Comparison of ENCODE assay signal across 9 cellular contexts in genomic region chr9:137588891-137589290, GRCh38. TPM values are rescaled to one million over a fixed set of nuclear protein-coding genes. Genes with fewer than 3 reads are reported as not detected.
DNase-seq lines count a peak whose midpoint lies in the region; ATAC-seq, FAIRE-seq and TF ChIP-seq lines count a peak whose summit lies in the region.
"Had no signal": no experiment of that assay in that cellular context is flagged by ENCODE, and none has a peak within 500 bp of the region (broad histone marks: within the 10 kb centered on the region; RNA-seq: fewer than 3 reads in every experiment).

No MANE protein-coding gene starts in this region.

- no peaks in the 10 kb centered on the region for H3K27me3 ChIP-seq in HL-60 (ENCODE audit: insufficient read depth, poor library complexity, severe bottlenecking)
- no peaks in the 10 kb centered on the region for H3K27me3 ChIP-seq in vagina
- H3K27me3 ChIP-seq: upper lobe of right lung had no signal

- ATAC-seq in memory B cell (ENCODE audit: low read depth) (no peak), GM19328 (IDR thresholded peaks at IDR 0.05; ENCODE audit: unreplicated experiment) (no peak)
- ATAC-seq: upper lobe of right lung had no signal

- peak overlapping the region; percentile 65 for H3K27ac ChIP-seq in HL-60 (replicated peaks)
- H3K27ac ChIP-seq in vagina, result no peak overlapping the region
- H3K27ac ChIP-seq: upper lobe of right lung had no signal

- H3K36me3 Mint-ChIP-seq in memory B cell, result peaks cover 9% of the 10 kb centered on the region

- no peak for FAIRE-seq in HTR-8/SVneo (lab: Jason Lieb, UNC)

- no peak overlapping the region for H3K27ac Mint-ChIP-seq in memory B cell

- peaks cover 0 to 37% of the 10 kb centered on the region in 2 donors for H3K36me3 ChIP-seq in vagina

- H3K4me1 ChIP-seq in vagina, result peaks cover 28% of the 10 kb centered on the region

- peaks cover 7% of the 10 kb centered on the region for H3K4me1 Mint-ChIP-seq in memory B cell

- no peaks in the 10 kb centered on the region for H3K9me3 Mint-ChIP-seq in memory B cell

- H3K27me3 Mint-ChIP-seq in memory B cell, result no peaks in the 10 kb centered on the region

- intact Hi-C loops in vagina (cut with DNase I), result no loop called here

- no peak for TF ChIP-seq POLR2A in vagina (IDR thresholded peaks at IDR 0.05)

- H3K4me3 Mint-ChIP-seq in memory B cell, result peak overlapping the region; percentile 44

- peak overlapping the region; percentile 71 for H3K4me3 ChIP-seq in AG10803 (ENCODE audit: low read length)
- H3K4me3 ChIP-seq in HL-60 (replicated peaks; ENCODE audit: insufficient read depth, low read length), result peak overlapping the region; percentile 82
- peak overlapping the region; percentile 55 for H3K4me3 ChIP-seq in astrocyte of the spinal cord (ENCODE audit: low read depth, low read length)
- H3K4me3 ChIP-seq in vagina, result peak overlapping the region in 1 of 2 donors; percentile 70

- no peaks in the 10 kb centered on the region for H3K9me3 ChIP-seq in vagina
- H3K9me3 ChIP-seq: upper lobe of right lung had no signal

- in situ Hi-C loops in astrocyte of the spinal cord (cut with HindIII; ENCODE audit: low sequenced_read_pairs), result no loop called here

- TF ChIP-seq CTCF in AG10803 (conservative IDR thresholded peaks at IDR 0.05; ENCODE audit: low read length) (no peak), HL-60 (IDR thresholded peaks at IDR 0.05; ENCODE audit: insufficient read depth, low read length) (no peak), astrocyte of the spinal cord (IDR thresholded peaks at IDR 0.05; ENCODE audit: low read depth, low read length) (no peak), vagina (IDR thresholded peaks at IDR 0.05) (no peak)

- DNase-seq in AG10803 (ENCODE audit: low read depth) (no peak), HL-60 (ENCODE audit: low read depth in 1 of 2, low spot score in 1 of 2) (no peak), astrocyte of the spinal cord (ENCODE audit: low read depth, low spot score) (no peak), memory B cell (ENCODE audit: low spot score in 2 of 2) (no peak), SK-N-DZ (ENCODE audit: low spot score) (no peak), vagina (ENCODE audit: extremely low spot score in 2 of 2) (no peak), HTR-8/SVneo (ENCODE audit: insufficient read length, low spot score) (no peak)
- DNase-seq: upper lobe of right lung had no signal

RNA-seq across cellular contexts. Expression of gene ZMYND19, which starts 1.4 kb away (rescaled TPM):
- 88.9 and 95.8 TPM in 2 replicates for polyA plus RNA-seq in SK-N-DZ (2014; cell fraction: cytosol; rRNA removed)
- 178 and 188 TPM in 2 replicates for polyA plus RNA-seq in SK-N-DZ (2014; cell fraction: nucleus; rRNA removed)
- total RNA-seq in vagina, result 10.3 TPM

RNA-seq across cellular contexts. Expression of gene DPH7, which starts 10.2 kb away (rescaled TPM):
- polyA plus RNA-seq in SK-N-DZ (2014; cell fraction: cytosol; rRNA removed), result 86.2 and 109 TPM in 2 replicates
- 392 and 393 TPM in 2 replicates for polyA plus RNA-seq in SK-N-DZ (2014; cell fraction: nucleus; rRNA removed)
- 32.9 TPM for total RNA-seq in vagina

RNA-seq across cellular contexts. Expression of gene ARRDC1, which starts 16.6 kb away (rescaled TPM):
- 15.9 and 21.1 TPM in 2 replicates for polyA plus RNA-seq in SK-N-DZ (2014; cell fraction: cytosol; rRNA removed)
- 72.2 and 94.4 TPM in 2 replicates for polyA plus RNA-seq in SK-N-DZ (2014; cell fraction: nucleus; rRNA removed)
- 114 TPM for total RNA-seq in vagina

RNA-seq across cellular contexts. Expression of gene EHMT1, which starts 29.9 kb away (rescaled TPM):
- 44.2 and 44.6 TPM in 2 replicates for polyA plus RNA-seq in SK-N-DZ (2014; cell fraction: cytosol; rRNA removed)
- 119 and 149 TPM in 2 replicates for polyA plus RNA-seq in SK-N-DZ (2014; cell fraction: nucleus; rRNA removed)
- 65.8 TPM for total RNA-seq in vagina

RNA-seq across cellular contexts. Expression of gene MRPL41, which starts 37.2 kb away (rescaled TPM):
- polyA plus RNA-seq in SK-N-DZ (2014; cell fraction: cytosol; rRNA removed), result 28.9 and 35.2 TPM in 2 replicates
- polyA plus RNA-seq in SK-N-DZ (2014; cell fraction: nucleus; rRNA removed), result 25.8 and 41.2 TPM in 2 replicates
- 83.7 TPM for total RNA-seq in vagina
